In genomic region chr6:69138893-69139494, GRCh38 we compare ENCODE assay signal across 1 cellular context.
TF ChIP-seq lines count a peak whose summit lies in the region.

No MANE protein-coding gene starts in this region.

TF ChIP-seq in GM23338, 12 proteins besides CTCF, POLR2A, EP300 and RAD21 (continued from another document):
- no peak for TF ChIP-seq REST (IDR thresholded peaks at IDR 0.05; ENCODE audit: unreplicated experiment)
- no peak for TF ChIP-seq ZNF114 (CRISPR knock-in tag; IDR thresholded peaks at IDR 0.05)
- TF ChIP-seq ZNF462 (CRISPR knock-in tag; IDR thresholded peaks at IDR 0.05): no peak
- TF ChIP-seq STAT1 (IDR thresholded peaks at IDR 0.05; ENCODE audit: unreplicated experiment): no peak
- no peak for TF ChIP-seq ZNF331 (CRISPR knock-in tag; IDR thresholded peaks at IDR 0.05; ENCODE audit: low read depth)
- TF ChIP-seq ETS1 (IDR thresholded peaks at IDR 0.05): no peak
- no peak for TF ChIP-seq EZH2 (IDR thresholded peaks at IDR 0.05; ENCODE audit: low read depth, unreplicated experiment)
- TF ChIP-seq CREB1 (CRISPR knock-in tag; IDR thresholded peaks at IDR 0.05; ENCODE audit: low read depth): no peak
- TF ChIP-seq JUNB (IDR thresholded peaks at IDR 0.05; ENCODE audit: unreplicated experiment): no peak
